In the genomic region with DNA sequence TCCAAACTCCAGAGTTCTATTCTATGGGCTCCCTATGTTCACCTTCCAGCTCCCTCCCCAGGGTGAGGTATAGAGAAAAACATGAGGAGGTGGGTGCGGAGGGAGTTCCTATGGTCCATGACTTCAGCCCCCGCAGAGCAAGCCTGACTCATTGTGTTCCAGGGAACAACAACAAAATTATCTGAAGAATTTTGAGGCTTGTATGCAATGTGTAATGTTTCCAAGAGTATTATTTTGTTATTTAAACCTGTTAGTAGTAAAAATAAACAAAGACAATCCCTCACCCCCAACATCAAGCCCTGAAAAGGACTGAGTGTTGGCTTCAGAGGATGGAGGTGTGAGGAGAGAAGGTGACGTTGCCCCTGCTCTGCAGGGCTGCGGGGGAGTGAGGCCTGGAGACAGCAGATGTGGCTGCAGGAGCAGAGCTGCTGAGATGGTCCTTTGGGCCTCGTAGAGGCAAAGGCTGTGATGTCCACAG, we compare ENCODE assay signal across 16 cellular contexts. TPM values are rescaled to one million over a fixed set of nuclear protein-coding genes. Genes with fewer than 3 reads are reported as not detected.
DNase-seq lines count a peak whose midpoint lies in the region; ATAC-seq, FAIRE-seq and TF ChIP-seq lines count a peak whose summit lies in the region.
"Had no signal": no experiment of that assay in that cellular context is flagged by ENCODE, and none has a peak within 500 bp of the region (broad histone marks: within the 10 kb centered on the region; RNA-seq: fewer than 3 reads in every experiment).

No MANE protein-coding gene starts in this region.

- in situ Hi-C loops in K562 (cut with MboI) = loop anchor here (10.0 kb wide), 1 partner anchor 213 kb away; a partner anchor contains a TSS

- no peaks in the 10 kb centered on the region for H3K9me1 ChIP-seq in K562 (ENCODE audit: control insufficient read depth, insufficient read depth, low read length)

- intact Hi-C loops in K562 (cut with micrococcal nuclease) = no loop called here
- intact Hi-C loops in left colon (cut with DNase I, micrococcal nuclease) = no loop called here

- no peaks in the 10 kb centered on the region for H3K9me2 ChIP-seq in MM.1S (replicated peaks; ENCODE audit: insufficient read depth, low read length)

- no peak for TF ChIP-seq RAD21 in K562 (CRISPR knock-in tag; conservative IDR thresholded peaks at IDR 0.05 in 1 of 2, IDR thresholded peaks at IDR 0.05 in 1 of 2)

- H2BK5ac ChIP-seq in neuronal stem cell (ENCODE audit: low read length) = no peak overlapping the region

- H3K4ac ChIP-seq in neuronal stem cell (ENCODE audit: low read length) = no peak overlapping the region

- no peak overlapping the region for H3K14ac ChIP-seq in neuronal stem cell (ENCODE audit: low read length)

- CTCF ChIA-PET in K562 (lab: Yijun Ruan, JAX; ENCODE audit: low intra/inter-chr PET ratio) = no interaction called here

- H3K9me3 ChIP-seq in K562 (replicated peaks; ENCODE audit: control insufficient read depth, insufficient read depth, low read depth, low read length) (no peaks in the 10 kb centered on the region), MM.1S (replicated peaks; ENCODE audit: insufficient read depth, low read length) (no peaks in the 10 kb centered on the region), neuronal stem cell (replicated peaks in 1 of 2; ENCODE audit: control insufficient read depth in 2 of 2, insufficient read depth in 1 of 2, low read depth in 1 of 2, low read length in 2 of 2) (no peaks in the 10 kb centered on the region)
- H3K9me3 ChIP-seq: esophagus squamous epithelium, thoracic aorta had no signal

- no peak overlapping the region for H4K91ac ChIP-seq in neuronal stem cell (ENCODE audit: low read depth, low read length, poor library complexity)

- no peaks in the 10 kb centered on the region for H3K79me1 ChIP-seq in neuronal stem cell (ENCODE audit: low read depth, low read length)

- H2AFZ ChIP-seq in K562 (ENCODE audit: low read depth, low read length) (no peak overlapping the region), MM.1S (ENCODE audit: low read length) (no peak overlapping the region), neuronal stem cell (ENCODE audit: low read length) (no peak overlapping the region)

- H3K4me3 ChIP-seq in K562 (no peak overlapping the region), MM.1S (ENCODE audit: low read length) (no peak overlapping the region), neuronal stem cell (ENCODE audit: low read length in 2 of 2) (no peak overlapping the region)
- H3K4me3 ChIP-seq: esophagus squamous epithelium, thoracic aorta had no signal

- H3F3A ChIP-seq in MM.1S (ENCODE audit: insufficient read depth, low read length) = no peaks in the 10 kb centered on the region

- no peak overlapping the region for H3K9ac ChIP-seq in K562 (ENCODE audit: insufficient read depth in 1 of 2, low read depth in 2 of 2, low read length in 2 of 2)
- H3K9ac ChIP-seq in MM.1S (ENCODE audit: low read length) = no peak overlapping the region
- no peak overlapping the region for H3K9ac ChIP-seq in neuronal stem cell (ENCODE audit: low read depth, low read length, poor library complexity)

- H3K27ac ChIP-seq in K562 (ENCODE audit: extremely low read depth, low read depth, low read length) = no peak overlapping the region
- no peak overlapping the region for H3K27ac ChIP-seq in MM.1S (ENCODE audit: low read length)
- H3K27ac ChIP-seq in neuronal stem cell (replicated peaks; ENCODE audit: low read length) = no peak overlapping the region
- H3K27ac ChIP-seq: thoracic aorta had no signal

- no peak for TF ChIP-seq CTCF in K562 (IDR thresholded peaks at IDR 0.05 in 2 of 3, conservative IDR thresholded peaks at IDR 0.05 in 1 of 3; ENCODE audit: insufficient read depth in 2 of 3, low read depth in 1 of 3, low read length in 3 of 3)
- TF ChIP-seq CTCF in MM.1S (IDR thresholded peaks at IDR 0.05; ENCODE audit: low read length) = no peak

- H2BK120ac ChIP-seq in neuronal stem cell (ENCODE audit: low read depth, low read length) = no peak overlapping the region

- H2AK5ac ChIP-seq in neuronal stem cell (ENCODE audit: low read depth, low read length) = no peak overlapping the region

- no peak overlapping the region for H3K18ac ChIP-seq in neuronal stem cell (ENCODE audit: low read length)

- H2BK15ac ChIP-seq in neuronal stem cell (ENCODE audit: low read length) = no peak overlapping the region

- H3K27me3 ChIP-seq in K562 (ENCODE audit: control insufficient read depth in 2 of 2, insufficient read depth in 2 of 2, low read length in 2 of 2) (peaks cover 2% of the 10 kb centered on the region in 2 experiments; a peak in 3 of 5 replicates), MM.1S (replicated peaks; ENCODE audit: insufficient read depth, low read length) (no peaks in the 10 kb centered on the region), neuronal stem cell (ENCODE audit: control insufficient read depth in 3 of 3, insufficient read depth in 3 of 3, low read depth in 1 of 3, low read length in 3 of 3) (peaks cover 0 to 4% (median 0%) of the 10 kb centered on the region in 3 experiments)
- H3K27me3 ChIP-seq: esophagus squamous epithelium had no signal

- no peak overlapping the region for H3K4me2 ChIP-seq in K562 (ENCODE audit: insufficient read depth, low read length)
- no peak overlapping the region for H3K4me2 ChIP-seq in MM.1S (ENCODE audit: low read depth, low read length)
- H3K4me2 ChIP-seq in neuronal stem cell (ENCODE audit: insufficient read depth, low read length, poor library complexity, severe bottlenecking) = no peak overlapping the region

- H4K20me1 ChIP-seq in K562 (replicated peaks; ENCODE audit: control insufficient read depth, insufficient read depth, low read length) (no peaks in the 10 kb centered on the region), MM.1S (ENCODE audit: insufficient read depth, low read length) (no peaks in the 10 kb centered on the region)

- H3K4me1 ChIP-seq in K562 (replicated peaks in 1 of 2; ENCODE audit: control insufficient read depth in 2 of 2, insufficient read depth in 2 of 2, low read length in 2 of 2) = peaks cover 0 to 31% of the 10 kb centered on the region in 2 experiments; a peak in 3 of 5 replicates
- no peaks in the 10 kb centered on the region for H3K4me1 ChIP-seq in MM.1S (ENCODE audit: low read length)
- peaks cover 0 to 1% of the 10 kb centered on the region in 2 donors for H3K4me1 ChIP-seq in neuronal stem cell (ENCODE audit: control insufficient read depth in 2 of 2, insufficient read depth in 1 of 2, low read depth in 1 of 2, low read length in 2 of 2)

- H3K36me3 ChIP-seq in K562 (ENCODE audit: control insufficient read depth, insufficient read depth, low read length) (no peaks in the 10 kb centered on the region), MM.1S (replicated peaks; ENCODE audit: insufficient read depth, low read length) (no peaks in the 10 kb centered on the region), neuronal stem cell (replicated peaks in 1 of 2; ENCODE audit: control insufficient read depth in 2 of 2, insufficient read depth in 2 of 2, low read length in 2 of 2) (no peaks in the 10 kb centered on the region)
- H3K36me3 ChIP-seq: esophagus squamous epithelium, thoracic aorta had no signal

- WGBS in K562 (ENCODE audit: insufficient coverage, low coverage, missing lambda C conversion rate) = 2% methylated on average over 5 of the region's 5 CpGs
- no CpG with 5 or more reads among the region's 5 CpGs for WGBS in neuronal stem cell (ENCODE audit: extremely low coverage in 2 of 2, insufficient read length in 2 of 2, insufficient replicate concordance in 1 of 2), 2 donors

- no TSS peak for BruUV-seq in K562 (replicated peaks; lab: Mats Ljungman, UMichigan)

- H3K79me2 ChIP-seq in K562 (ENCODE audit: control insufficient read depth, insufficient read depth, low read length) (no peaks in the 10 kb centered on the region), MM.1S (ENCODE audit: low read length) (no peaks in the 10 kb centered on the region)

- POLR2A ChIA-PET in K562 (lab: Yijun Ruan, JAX) = no interaction called here

- DNase-seq in A172 (ENCODE audit: low spot score) = peak; percentile 71
- DNase-seq in HS-5 (ENCODE audit: low read depth) = peak; percentile 15
- DNase-seq in K562 (ENCODE audit: extremely low read depth in 1 of 4, low spot score in 3 of 4) = peak in 3 of 4 experiments; percentile 19 to 49 (median 43)
- peak; percentile 59 for DNase-seq in glomerular visceral epithelial cell (ENCODE audit: extremely low spot score)
- DNase-seq in stimulated activated CD4-positive, alpha-beta T cell treated with anti-CD3 and anti-CD28 coated beads, Interleukin-1b, Interleukin-23, amount 100 ng/mL, for 48 hours = no peak
- no peak for DNase-seq in MM.1S
- no peak for DNase-seq in left colon
- DNase-seq in neuronal stem cell (ENCODE audit: low spot score) = no peak
- DNase-seq: activated T-cell treated with anti-CD3 and anti-CD28 coated beads, Interleukin-2, amount 50 U/mL, for 4 hours; esophagus squamous epithelium; natural killer cell; NCI-H82 had no signal

- no peak for FAIRE-seq in K562 (lab: Jason Lieb, UNC)
- FAIRE-seq: A204.1, H54 had no signal

- H4K8ac ChIP-seq in neuronal stem cell (ENCODE audit: low read depth, low read length) = no peak overlapping the region

- H3K23ac ChIP-seq in neuronal stem cell (ENCODE audit: low read depth, low read length, poor library complexity) = no peak overlapping the region

- no peak for TF ChIP-seq POLR2A in K562 (conservative IDR thresholded peaks at IDR 0.05)

- no peak overlapping the region for H2BK12ac ChIP-seq in neuronal stem cell (ENCODE audit: low read length)

- ATAC-seq in K562 = peak; percentile 65
- ATAC-seq in left colon = no peak
- ATAC-seq: activated T-cell treated with anti-CD3 and anti-CD28 coated beads, Interleukin-2, amount 50 U/mL, for 4 hours; natural killer cell; SK-N-SH treated with all-trans-retinoic acid at 6 μM for 48 hours had no signal

- no peak for TF ChIP-seq EP300 in K562 (IDR thresholded peaks at IDR 0.05; ENCODE audit: low read length)

RNA-seq across cellular contexts. Expression of a gene that starts 29.0 kb away (rescaled TPM):
- 1.5 and 2.7 TPM in 2 replicates for total RNA-seq in A172 (2014; rRNA removed; shearing (Covaris generic))
- not detected in 2 replicates for total RNA-seq in K562 (2011; cell fraction: chromatin; rRNA removed; ENCODE audit: low replicate concordance)
- not detected in 2 replicates for total RNA-seq in K562 (2011; cell fraction: nucleolus; rRNA removed)
- total RNA-seq in K562 (2011; cell fraction: nucleoplasm; rRNA removed) = not detected in 2 replicates
- total RNA-seq in K562 (2014; rRNA removed) (not detected in 2 replicates), K562 (2014; rRNA removed; fragmentation: Illumina TruSeq; extraction: Trizol) (not detected in 2 replicates), K562 (2015; rRNA removed; fragmentation: Illumina TruSeq; extraction: Trizol) (not detected in 2 replicates), K562 (2021) (0.07 and 0.13 TPM in 2 replicates), left colon (10 to 100 TPM; 33.2 to 98.0 TPM)
- polyA plus RNA-seq in K562 (2011; rRNA removed) (not detected in 2 replicates), K562 (2014; fragmentation: Illumina TruSeq; extraction: Trizol) (not detected in 2 replicates), K562 (2014; fragmentation: Nextera tagmentation; extraction: Ambion mirVana) (not detected), K562 (2014; rRNA removed) (not detected in 2 replicates)
- not detected in 2 replicates for polyA plus RNA-seq in K562 (2011; cell fraction: cytosol; rRNA removed)
- polyA plus RNA-seq in K562 (2011; cell fraction: nucleus; rRNA removed) = not detected in 2 replicates
- 0.03 TPM in 1 of 2 replicates, not detected in the other for polyA plus RNA-seq in K562 (2012)
- not detected in 2 replicates for polyA minus RNA-seq in K562 (2011; rRNA and poly(A)+ RNA removed)
- polyA minus RNA-seq in K562 (2011; cell fraction: cytosol; rRNA and poly(A)+ RNA removed) = 0.29 and 0.73 TPM in 2 replicates
- polyA minus RNA-seq in K562 (2011; cell fraction: nucleus; rRNA and poly(A)+ RNA removed) = 0.11 and 0.27 TPM in 2 replicates
- polyA plus RNA-seq in neuronal stem cell (2013, experiment 1 of 2) = 0.20 TPM
- polyA plus RNA-seq in neuronal stem cell (2013, experiment 2 of 2) = 0.22 TPM
- total RNA-seq: natural killer cell had no signal

RNA-seq across cellular contexts. Expression of a gene that starts 55.6 kb away (rescaled TPM):
- total RNA-seq in A172 (2014; rRNA removed; shearing (Covaris generic)) = 3.8 and 4.0 TPM in 2 replicates
- not detected in 2 replicates for total RNA-seq in K562 (2011; cell fraction: chromatin; rRNA removed; ENCODE audit: low replicate concordance)
- not detected in 2 replicates for total RNA-seq in K562 (2011; cell fraction: nucleolus; rRNA removed)
- not detected in 2 replicates for total RNA-seq in K562 (2011; cell fraction: nucleoplasm; rRNA removed)
- total RNA-seq in K562 (2014; rRNA removed) (0.36 TPM in 1 of 2 replicates, not detected in the other), K562 (2014; rRNA removed; fragmentation: Illumina TruSeq; extraction: Trizol) (not detected in 2 replicates), K562 (2015; rRNA removed; fragmentation: Illumina TruSeq; extraction: Trizol) (not detected in 2 replicates), K562 (2021) (not detected in 2 replicates), left colon (1 to 10 TPM; 1.2 to 2.5 TPM)
- polyA plus RNA-seq in K562 (2011; rRNA removed) (not detected in 2 replicates), K562 (2014; fragmentation: Illumina TruSeq; extraction: Trizol) (not detected in 2 replicates), K562 (2014; fragmentation: Nextera tagmentation; extraction: Ambion mirVana) (not detected), K562 (2014; rRNA removed) (0.03 TPM in 1 of 2 replicates, not detected in the other)
- polyA plus RNA-seq in K562 (2011; cell fraction: cytosol; rRNA removed) = not detected in 2 replicates
- not detected in 2 replicates for polyA plus RNA-seq in K562 (2011; cell fraction: nucleus; rRNA removed)
- polyA plus RNA-seq in K562 (2012) = 0.10 TPM in 1 of 2 replicates, not detected in the other
- not detected in 2 replicates for polyA minus RNA-seq in K562 (2011; rRNA and poly(A)+ RNA removed)
- polyA minus RNA-seq in K562 (2011; cell fraction: cytosol; rRNA and poly(A)+ RNA removed) = not detected in 2 replicates
- not detected in 2 replicates for polyA minus RNA-seq in K562 (2011; cell fraction: nucleus; rRNA and poly(A)+ RNA removed)
- 1.2 TPM for polyA plus RNA-seq in neuronal stem cell (2013, experiment 1 of 2)
- polyA plus RNA-seq in neuronal stem cell (2013, experiment 2 of 2) = 1.3 TPM
- total RNA-seq: activated T-cell treated with anti-CD3 and anti-CD28 coated beads, Interleukin-2, amount 50 U/mL, for 4 hours had no signal

Comparison
In these comparisons a context has a peak if more than half of its experiments do, and no peak if none do; other contexts are left out.
1. DNase-seq: peak in A172 (single experiment), HS-5 (single experiment), K562 (3 of 4) and glomerular visceral epithelial cell (single experiment); none in stimulated activated CD4-positive, alpha-beta T cell treated with anti-CD3 and anti-CD28 coated beads, Interleukin-1b, Interleukin-23, amount 100 ng/mL, for 48 hours (single experiment), MM.1S (single experiment), left colon (0 of 2) and neuronal stem cell (single experiment).